10 cellular contexts compared by ENCODE assay signal in genomic region chr12:64039285-64039871, GRCh38.
A peak's percentile ranks its signal among the peaks of the same experiment; 100 is the strongest.
DNase-seq lines count a peak whose midpoint lies in the region; ATAC-seq, FAIRE-seq and TF ChIP-seq lines count a peak whose summit lies in the region.
"Had no signal": no experiment of that assay in that cellular context is flagged by ENCODE, and none has a peak within 500 bp of the region (broad histone marks: within the 10 kb centered on the region; RNA-seq: fewer than 3 reads in every experiment).

No MANE protein-coding gene starts in this region.

- TF ChIP-seq EP300 in transverse colon (IDR thresholded peaks at IDR 0.05; ENCODE audit: low read depth) = no peak

- H3K9ac ChIP-seq in keratinocyte (ENCODE audit: control insufficient read depth, extremely low read depth, insufficient read depth, low read length) = no peak overlapping the region

- DNase-seq in NCI-H1417 treated with DMSO at 0.1 percent for 48 hours (lab: John Stamatoyannopoulos, UW) (peak; percentile 97), body of pancreas (peak; percentile 62 to 80 (median 76)), keratinocyte (ENCODE audit: low read depth, low spot score) (no peak), transverse colon (peak; percentile 61), adrenal gland (no peak), GM19238 (ENCODE audit: insufficient read length, low spot score) (no peak)
- no peak for DNase-seq in CD8-positive, alpha-beta memory T cell
- DNase-seq in stimulated activated CD8-positive, alpha-beta memory T cell treated with anti-CD3 and anti-CD28 coated beads, Interleukin-4, amount 100 ng/mL, for 48 hours = no peak

- no peaks in the 10 kb centered on the region for H3K79me2 ChIP-seq in keratinocyte (ENCODE audit: control insufficient read depth, insufficient read depth, low read length)

- no peak for TF ChIP-seq POLR2A in body of pancreas (IDR thresholded peaks at IDR 0.05)
- TF ChIP-seq POLR2A in transverse colon (IDR thresholded peaks at IDR 0.05) = no peak
- no peak for TF ChIP-seq POLR2A in adrenal gland (IDR thresholded peaks at IDR 0.05)

- dilution Hi-C loops in keratinocyte (cut with MboI; ENCODE audit: extremely low pct_ligation_motif_present, low sequenced_read_pairs) = no loop called here

- no peaks in the 10 kb centered on the region for H3K36me3 ChIP-seq in body of pancreas (replicated peaks in 1 of 2; ENCODE audit: insufficient read depth in 1 of 2, low read depth in 2 of 2)
- peaks cover 0 to 8% of the 10 kb centered on the region in 2 experiments for H3K36me3 ChIP-seq in keratinocyte (ENCODE audit: control insufficient read depth in 2 of 2, extremely low read depth in 1 of 2, insufficient read depth in 2 of 2, low read length in 2 of 2)
- H3K36me3 ChIP-seq in transverse colon = no peaks in the 10 kb centered on the region
- H3K36me3 ChIP-seq in adrenal gland (replicated peaks in 1 of 2) = no peaks in the 10 kb centered on the region
- H3K36me3 ChIP-seq in CD8-positive, alpha-beta memory T cell (ENCODE audit: insufficient read depth, low read length) = no peaks in the 10 kb centered on the region

- H3K4me1 Mint-ChIP-seq in CD8-positive, alpha-beta memory T cell = no peaks in the 10 kb centered on the region

- in situ Hi-C loops in transverse colon (cut with MboI; ENCODE audit: low pct_ligation_motif_present in 1 of 4, low pct_unique_long_range_greater_than_20kb in 1 of 4, low sequenced_read_pairs in 3 of 4) = no loop called here

- H3K9me3 ChIP-seq in body of pancreas = no peaks in the 10 kb centered on the region
- H3K9me3 ChIP-seq in keratinocyte (ENCODE audit: control insufficient read depth, low read depth, low read length) = no peaks in the 10 kb centered on the region
- no peaks in the 10 kb centered on the region for H3K9me3 ChIP-seq in transverse colon
- no peaks in the 10 kb centered on the region for H3K9me3 ChIP-seq in adrenal gland (replicated peaks in 1 of 3)
- no peaks in the 10 kb centered on the region for H3K9me3 ChIP-seq in CD8-positive, alpha-beta memory T cell (ENCODE audit: low read length)

- CTCF ChIA-PET in CD8-positive, alpha-beta memory T cell (lab: Charles Lee) = interaction anchor here (0.6 kb wide), 1 partner anchor 104 kb away, joined by 3 read pairs; no protein-coding TSS in a partner anchor

- TF ChIP-seq CTCF in body of pancreas (IDR thresholded peaks at IDR 0.05) (no peak), keratinocyte (optimal IDR thresholded peaks at IDR 0.05 in 1 of 3, IDR thresholded peaks at IDR 0.05 in 1 of 3, conservative IDR thresholded peaks at IDR 0.05 in 1 of 3; ENCODE audit: extremely low read depth in 1 of 3, insufficient read depth in 2 of 3, low read length in 3 of 3) (no peak), transverse colon (IDR thresholded peaks at IDR 0.05) (no peak), adrenal gland (IDR thresholded peaks at IDR 0.05) (no peak)

- peak; percentile 77 for ATAC-seq in body of pancreas

- no peaks in the 10 kb centered on the region for H3K27me3 ChIP-seq in body of pancreas
- H3K27me3 ChIP-seq in keratinocyte (ENCODE audit: control insufficient read depth, extremely low read depth, insufficient read depth, low read length) = no peaks in the 10 kb centered on the region
- no peaks in the 10 kb centered on the region for H3K27me3 ChIP-seq in transverse colon
- no peaks in the 10 kb centered on the region for H3K27me3 ChIP-seq in adrenal gland
- no peaks in the 10 kb centered on the region for H3K27me3 ChIP-seq in CD8-positive, alpha-beta memory T cell (ENCODE audit: insufficient read depth, low read length, poor library complexity, severe bottlenecking)

- H3K36me3 Mint-ChIP-seq in CD8-positive, alpha-beta memory T cell = no peaks in the 10 kb centered on the region

- no peak overlapping the region for H3K4me3 ChIP-seq in body of pancreas
- no peak overlapping the region for H3K4me3 ChIP-seq in keratinocyte (ENCODE audit: control insufficient read depth in 2 of 3, extremely low read depth in 1 of 3, insufficient read depth in 2 of 3, low read depth in 1 of 3, low read length in 3 of 3)
- H3K4me3 ChIP-seq in transverse colon = no peak overlapping the region
- H3K4me3 ChIP-seq in adrenal gland = no peak overlapping the region
- no peak overlapping the region for H3K4me3 ChIP-seq in CD8-positive, alpha-beta memory T cell (ENCODE audit: low read length)
- H3K4me3 ChIP-seq: lung had no signal

- H3K4me3 Mint-ChIP-seq in CD8-positive, alpha-beta memory T cell = no peak overlapping the region

- peak; percentile 48 for FAIRE-seq in keratinocyte (lab: Jason Lieb, UNC)
- FAIRE-seq: HTR-8/SVneo had no signal

- intact Hi-C loops in body of pancreas (cut with DNase I) = no loop called here
- intact Hi-C loops in transverse colon (cut with DNase I; ENCODE audit: low total_unique reads) = no loop called here
- intact Hi-C loops in adrenal gland (cut with DNase I) = no loop called here

- H3K9me1 ChIP-seq in keratinocyte (ENCODE audit: control insufficient read depth, extremely low read depth, insufficient read depth, low read length) = no peaks in the 10 kb centered on the region

- 11 to 20% methylated on average over 7 of the region's 7 CpGs for whole genome bisulfite sequencing in body of pancreas, 2 donors
- 15 to 30% methylated on average over 4 to 7 of the region's 7 CpGs for WGBS in transverse colon (ENCODE audit: low coverage in 1 of 2), 2 donors
- WGBS in adrenal gland, 4 donors = 47 to 49% (median 49%) methylated on average over 7 of the region's 7 CpGs

- POLR2A ChIA-PET in CD8-positive, alpha-beta memory T cell (lab: Charles Lee) = no interaction called here

- no peak overlapping the region for H3K27ac Mint-ChIP-seq in CD8-positive, alpha-beta memory T cell

- H3K27ac ChIP-seq in body of pancreas (peak overlapping the region; percentile 58 to 84 (median 74)), keratinocyte (ENCODE audit: control insufficient read depth, insufficient read depth, low read length) (no peak overlapping the region), transverse colon (peak overlapping the region; percentile 36 to 75 (median 64)), adrenal gland (no peak overlapping the region)
- H3K27ac ChIP-seq in CD8-positive, alpha-beta memory T cell (ENCODE audit: low read depth, low read length) = no peak overlapping the region

- H3K4me1 ChIP-seq in body of pancreas (peaks cover 49% of the 10 kb centered on the region), keratinocyte (ENCODE audit: control insufficient read depth, extremely low read depth, insufficient read depth, low read length) (peaks cover 5% of the 10 kb centered on the region), transverse colon (peaks cover 0 to 24% (median 11%) of the 10 kb centered on the region in 4 donors), adrenal gland (replicated peaks in 1 of 2) (peaks cover 5% of the 10 kb centered on the region in 2 donors)
- no peaks in the 10 kb centered on the region for H3K4me1 ChIP-seq in CD8-positive, alpha-beta memory T cell (ENCODE audit: insufficient read depth, low read length)

- H3K9me3 Mint-ChIP-seq in CD8-positive, alpha-beta memory T cell = peaks cover 0 to 2% (median 0%) of the 10 kb centered on the region in 5 donors

- peak overlapping the region; percentile 24 for H3K4me2 ChIP-seq in keratinocyte (ENCODE audit: control insufficient read depth, extremely low read depth, insufficient read depth, low read depth, low read length)

- no peaks in the 10 kb centered on the region for H4K20me1 ChIP-seq in keratinocyte (ENCODE audit: control insufficient read depth, extremely low read depth, insufficient read depth, low read length)

- peaks cover 2 to 8% of the 10 kb centered on the region in 2 donors for H3K27me3 Mint-ChIP-seq in CD8-positive, alpha-beta memory T cell

- H2AFZ ChIP-seq in keratinocyte (ENCODE audit: control insufficient read depth, low read length) = peak overlapping the region; percentile 24

Comparison
In these comparisons a context has a peak if more than half of its experiments do, and no peak if none do; other contexts are left out.
1. DNase-seq: peak in NCI-H1417 treated with DMSO at 0.1 percent for 48 hours (single experiment), body of pancreas (4 of 4) and transverse colon (single experiment); none in keratinocyte (single experiment), adrenal gland (0 of 7), CD8-positive, alpha-beta memory T cell (0 of 5), stimulated activated CD8-positive, alpha-beta memory T cell treated with anti-CD3 and anti-CD28 coated beads, Interleukin-4, amount 100 ng/mL, for 48 hours (single experiment) and GM19238 (single experiment).
2. H3K27ac ChIP-seq: peak in body of pancreas (4 of 4) and transverse colon (4 of 4); none in keratinocyte (single experiment), adrenal gland (0 of 5) and CD8-positive, alpha-beta memory T cell (single experiment).